In the genomic region with DNA sequence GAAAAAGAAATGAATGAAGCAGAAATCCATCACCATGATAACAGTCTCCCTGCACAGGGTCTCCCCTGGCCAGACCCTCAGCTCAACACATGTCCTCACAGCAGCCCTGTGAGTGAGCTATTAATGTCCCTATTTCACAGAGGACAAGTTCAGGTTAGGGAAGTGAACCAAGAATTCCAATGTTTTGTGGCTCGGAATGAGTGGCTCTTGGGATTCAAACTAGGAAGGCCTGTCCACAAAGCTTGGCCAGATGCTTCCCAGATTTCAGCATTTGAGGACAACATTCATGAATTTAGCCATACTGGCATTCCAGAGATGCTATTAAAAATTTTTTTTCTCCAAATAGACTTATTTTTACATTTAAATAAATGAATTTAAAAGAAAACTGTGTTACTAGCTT, we compare ENCODE assay signal across 3 cellular contexts. TPM values are rescaled to one million over a fixed set of nuclear protein-coding genes. Genes with fewer than 3 reads are reported as not detected.
"Had no signal": no experiment of that assay in that cellular context is flagged by ENCODE, and none has a peak within 500 bp of the region (broad histone marks: within the 10 kb centered on the region; RNA-seq: fewer than 3 reads in every experiment).

No MANE protein-coding gene starts in this region.

RNA-seq across cellular contexts. Expression of a gene that starts 38.1 kb away (rescaled TPM):
- total RNA-seq: gastroesophageal sphincter, mononuclear cell had no signal
- polyA plus RNA-seq: immature natural killer cell had no signal
